ENCODE assay signal across 9 cellular contexts in genomic region chr11:85685820-85686459, GRCh38. TPM values are rescaled to one million over a fixed set of nuclear protein-coding genes. Genes with fewer than 3 reads are reported as not detected.
DNase-seq lines count a peak whose midpoint lies in the region; ATAC-seq, FAIRE-seq and TF ChIP-seq lines count a peak whose summit lies in the region.
"Had no signal": no experiment of that assay in that cellular context is flagged by ENCODE, and none has a peak within 500 bp of the region (broad histone marks: within the 10 kb centered on the region; RNA-seq: fewer than 3 reads in every experiment).

Gene CCDC89, minus strand, starts transcription at chr11:85686195. Its CDS starts 65 bp downstream, at chr11:85686130.

- H3K4me3 Mint-ChIP-seq in HFFc6: peak within 1 kb of the TSS; percentile 90
- peak within 1 kb of the TSS; percentile 31 for H3K4me3 Mint-ChIP-seq in glutamatergic neuron (ENCODE audit: unreplicated experiment)
- no peak within 1 kb of the TSS for H3K4me3 Mint-ChIP-seq in progenitor cell of endocrine pancreas (ENCODE audit: low read depth)

- ATAC-seq in SK-N-SH treated with all-trans-retinoic acid at 6 μM for 48 hours: peak; percentile 95
- no peak for ATAC-seq in GM21723 (IDR thresholded peaks at IDR 0.05; ENCODE audit: unreplicated experiment)
- ATAC-seq in HG03520 (IDR thresholded peaks at IDR 0.05; ENCODE audit: unreplicated experiment): no peak

- DNase-seq in HFFc6: peak; percentile 96
- peak; percentile 16 for DNase-seq in glutamatergic neuron
- DNase-seq in progenitor cell of endocrine pancreas (ENCODE audit: low spot score, unreplicated experiment): no peak
- no peak for DNase-seq in GM12892 (ENCODE audit: insufficient read length)
- DNase-seq in GM12891 (ENCODE audit: insufficient read length, low spot score): no peak

- TF ChIP-seq POLR2A in GM12892 (IDR thresholded peaks at IDR 0.05; ENCODE audit: low read depth, low read length) (no peak), GM12891 (IDR thresholded peaks at IDR 0.05; ENCODE audit: low read depth, low read length) (no peak)

- H3K36me3 Mint-ChIP-seq in HFFc6 (ENCODE audit: low read depth): peaks cover 9% of the 10 kb centered on the region; the same call in 1 of the 2 replicates
- H3K36me3 Mint-ChIP-seq in glutamatergic neuron (ENCODE audit: unreplicated experiment): no peaks in the 10 kb centered on the region
- no peaks in the 10 kb centered on the region for H3K36me3 Mint-ChIP-seq in progenitor cell of endocrine pancreas (ENCODE audit: insufficient read depth)

- TF ChIP-seq CTCF in HFFc6 (IDR thresholded peaks at IDR 0.05) (no peak), glutamatergic neuron (IDR thresholded peaks at IDR 0.05; ENCODE audit: partially characterized antibody, unreplicated experiment) (no peak), progenitor cell of endocrine pancreas (IDR thresholded peaks at IDR 0.05; ENCODE audit: unreplicated experiment) (no peak)

- H3K9me3 Mint-ChIP-seq in HFFc6: no peaks in the 10 kb centered on the region
- H3K9me3 Mint-ChIP-seq in glutamatergic neuron (ENCODE audit: unreplicated experiment): peaks cover 2% of the 10 kb centered on the region
- H3K9me3 Mint-ChIP-seq in progenitor cell of endocrine pancreas (ENCODE audit: low read depth): no peaks in the 10 kb centered on the region

- no peak for FAIRE-seq in GM12892 (lab: Jason Lieb, UNC)
- FAIRE-seq in GM12891 (lab: Jason Lieb, UNC): no peak

- H3K27ac Mint-ChIP-seq in HFFc6: peak within 1 kb of the TSS; percentile 97
- no peak within 1 kb of the TSS for H3K27ac Mint-ChIP-seq in glutamatergic neuron (ENCODE audit: unreplicated experiment)
- peak within 1 kb of the TSS; percentile 3 for H3K27ac Mint-ChIP-seq in progenitor cell of endocrine pancreas

- H3K4me1 Mint-ChIP-seq in HFFc6 (ENCODE audit: low read depth) (peaks cover 48% of the 10 kb centered on the region), glutamatergic neuron (ENCODE audit: low read depth, unreplicated experiment) (peaks cover 9% of the 10 kb centered on the region), progenitor cell of endocrine pancreas (ENCODE audit: low read depth) (peaks cover 9% of the 10 kb centered on the region)

- H3K27me3 Mint-ChIP-seq in HFFc6 (ENCODE audit: insufficient read depth) (peaks cover 1% of the 10 kb centered on the region), glutamatergic neuron (ENCODE audit: unreplicated experiment) (no peaks in the 10 kb centered on the region), progenitor cell of endocrine pancreas (no peaks in the 10 kb centered on the region)

TF ChIP-seq in SK-N-SH treated with all-trans-retinoic acid at 6 μM for 48 hours, 23 proteins besides CTCF, POLR2A, EP300 and RAD21:
- no peak for TF ChIP-seq CSRNP3 (CRISPR knock-in tag; IDR thresholded peaks at IDR 0.05)

TF ChIP-seq in GM12891, 5 proteins besides CTCF, POLR2A, EP300 and RAD21:
- no peak for TF ChIP-seq PAX5 (IDR thresholded peaks at IDR 0.05; ENCODE audit: insufficient read depth, low read length, severe bottlenecking)
- no peak for TF ChIP-seq POU2F2 (IDR thresholded peaks at IDR 0.05; ENCODE audit: low read depth, low read length)
- TF ChIP-seq POLR2AphosphoS5 (IDR thresholded peaks at IDR 0.05; ENCODE audit: low read depth, low read length): no peak
- no peak for TF ChIP-seq TAF1 (IDR thresholded peaks at IDR 0.05; ENCODE audit: low read depth, low read length)
- no peak for TF ChIP-seq SPI1 (IDR thresholded peaks at IDR 0.05; ENCODE audit: low read depth, low read length)

RNA-seq across cellular contexts. Expression of gene CCDC89, which starts in this region (rescaled TPM):
- 1 to 10 TPM; 1.7 to 3.5 (median 2.8) TPM for total RNA-seq in HFFc6 (2021; fragmentation: NEBNext Ultra II Directional; extraction: Animal tissue kit (Norgen Biotek cat#: 25700))
- total RNA-seq in glutamatergic neuron (ENCODE audit: unreplicated experiment): not detected
- not detected in 2 replicates for total RNA-seq in progenitor cell of endocrine pancreas
- not detected for polyA plus RNA-seq in GM12892 (2012; ENCODE audit: missing spikeins)
- not detected for polyA plus RNA-seq in GM12891 (2012; ENCODE audit: low read depth, missing spikeins)
- total RNA-seq: NCI-H460 had no signal

Comparison
In these comparisons a context has a peak if more than half of its experiments do, and no peak if none do; other contexts are left out.
1. Peak in DNase-seq in glutamatergic neuron; RNA of the gene not detected or under 1 TPM.